Comparison of ENCODE assay signal across 10 cellular contexts in the genomic region with DNA sequence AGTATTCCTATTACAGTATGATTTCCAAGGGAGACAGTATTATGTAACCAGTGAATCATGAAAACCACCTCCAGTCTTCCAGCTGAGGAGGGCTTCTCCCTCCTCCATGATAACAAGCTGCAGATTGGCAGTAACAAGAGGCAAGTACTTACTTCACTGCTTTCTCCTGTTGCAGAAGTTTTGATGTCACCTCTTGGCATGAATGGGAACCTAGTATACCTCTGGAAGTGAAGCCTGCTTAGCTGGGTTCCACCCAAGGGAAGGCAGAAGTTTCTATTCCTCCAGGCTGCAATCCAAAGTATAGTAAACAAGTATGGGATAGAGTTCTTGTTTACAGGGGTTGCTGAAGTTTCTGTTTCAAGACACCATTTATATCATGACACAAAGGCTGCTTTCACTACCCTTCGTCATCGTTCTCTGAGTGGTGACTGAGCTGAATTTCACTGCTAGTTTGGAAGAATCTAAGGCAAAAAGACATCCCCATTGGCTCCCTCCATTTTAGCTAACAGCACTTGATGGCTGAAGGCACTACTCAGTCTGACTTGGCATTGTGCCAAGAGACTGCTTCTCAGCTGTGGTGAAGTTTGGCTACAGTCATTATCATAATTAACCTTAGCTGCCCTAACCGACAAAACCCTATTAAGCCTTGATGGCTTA. TPM values are rescaled to one million over a fixed set of nuclear protein-coding genes. Genes with fewer than 3 reads are reported as not detected.
DNase-seq lines count a peak whose midpoint lies in the region; ATAC-seq and TF ChIP-seq lines count a peak whose summit lies in the region.
"Had no signal": no experiment of that assay in that cellular context is flagged by ENCODE, and none has a peak within 500 bp of the region (broad histone marks: within the 10 kb centered on the region; RNA-seq: fewer than 3 reads in every experiment).

No MANE protein-coding gene starts in this region.

- no peaks in the 10 kb centered on the region for H3K27me3 ChIP-seq in MG63
- H3K27me3 ChIP-seq in left ventricle myocardium inferior (ENCODE audit: low read depth): no peaks in the 10 kb centered on the region

- peaks cover 1% of the 10 kb centered on the region for H3K9me3 Mint-ChIP-seq in activated T-helper 17 cell treated with anti-CD3 and anti-CD28 coated beads, Interleukin-2, amount 50 U/mL, for 72 hours
- H3K9me3 Mint-ChIP-seq: CD8-positive, alpha-beta memory T cell had no signal

- H3K27ac ChIP-seq in left ventricle myocardium inferior (replicated peaks): peak overlapping the region; percentile 7

- no peak overlapping the region for H3K4me3 Mint-ChIP-seq in activated T-helper 17 cell treated with anti-CD3 and anti-CD28 coated beads, Interleukin-2, amount 50 U/mL, for 72 hours
- H3K4me3 Mint-ChIP-seq: CD8-positive, alpha-beta memory T cell had no signal

- peak; percentile 35 for DNase-seq in AG09319 (ENCODE audit: extremely low read depth, low read depth)
- DNase-seq in MG63: peak; percentile 10
- DNase-seq in SW480 (ENCODE audit: low spot score): peak; percentile 5
- DNase-seq in left ventricle myocardium inferior: no peak
- DNase-seq in activated T-cell treated with anti-CD3 and anti-CD28 coated beads, Interleukin-2, amount 50 U/mL, for 48 hours: no peak
- DNase-seq: activated effector memory CD4-positive, alpha-beta T cell treated with Interleukin-2 at 50 U/mL for 16 hours; CD8-positive, alpha-beta memory T cell had no signal

- no peak overlapping the region for H3K4me3 ChIP-seq in MG63
- H3K4me3 ChIP-seq in left ventricle myocardium inferior: no peak overlapping the region

- no peaks in the 10 kb centered on the region for H3K27me3 Mint-ChIP-seq in activated T-helper 17 cell treated with anti-CD3 and anti-CD28 coated beads, Interleukin-2, amount 50 U/mL, for 72 hours
- H3K27me3 Mint-ChIP-seq: CD8-positive, alpha-beta memory T cell had no signal

- no peaks in the 10 kb centered on the region for H3K36me3 ChIP-seq in MG63
- no peaks in the 10 kb centered on the region for H3K36me3 ChIP-seq in left ventricle myocardium inferior

- no peak overlapping the region for H3K27ac Mint-ChIP-seq in activated T-helper 17 cell treated with anti-CD3 and anti-CD28 coated beads, Interleukin-2, amount 50 U/mL, for 72 hours

- no peak for ATAC-seq in HG03196 (IDR thresholded peaks at IDR 0.05; ENCODE audit: unreplicated experiment)
- no peak for ATAC-seq in GM19023 (IDR thresholded peaks at IDR 0.05; ENCODE audit: unreplicated experiment)
- no peak for ATAC-seq in activated T-helper 17 cell treated with anti-CD3 and anti-CD28 coated beads, Interleukin-2, amount 50 U/mL, for 72 hours (replicated peaks)

- intact Hi-C loops in left ventricle myocardium inferior (cut with micrococcal nuclease): no loop called here

- peaks cover 10% of the 10 kb centered on the region for H3K4me1 ChIP-seq in left ventricle myocardium inferior

- H3K36me3 Mint-ChIP-seq in activated T-helper 17 cell treated with anti-CD3 and anti-CD28 coated beads, Interleukin-2, amount 50 U/mL, for 72 hours (ENCODE audit: low read depth): no peaks in the 10 kb centered on the region

- H3K4me1 Mint-ChIP-seq in activated T-helper 17 cell treated with anti-CD3 and anti-CD28 coated beads, Interleukin-2, amount 50 U/mL, for 72 hours: no peaks in the 10 kb centered on the region

- TF ChIP-seq CTCF in AG09319 (IDR thresholded peaks at IDR 0.05; ENCODE audit: low read depth, low read length) (no peak), left ventricle myocardium inferior (IDR thresholded peaks at IDR 0.05; ENCODE audit: borderline replicate concordance) (no peak)

- H3K9me3 ChIP-seq in MG63 (no peaks in the 10 kb centered on the region), left ventricle myocardium inferior (replicated peaks) (no peaks in the 10 kb centered on the region)

RNA-seq across cellular contexts. Expression of a gene that starts 49.8 kb away (rescaled TPM):
- 19.7 and 20.3 TPM in 2 replicates for total RNA-seq in MG63 (2014; rRNA removed; shearing (Covaris generic); ENCODE audit: low replicate concordance)
- 26.3 TPM for total RNA-seq in left ventricle myocardium inferior
- 10 to 100 TPM in 1 of 2 donors, 1 to 10 TPM in 1; 8.5 to 15.3 TPM for total RNA-seq in activated T-helper 17 cell treated with anti-CD3 and anti-CD28 coated beads, Interleukin-2, amount 50 U/mL, for 72 hours

Comparison
In these comparisons a context has a peak if more than half of its experiments do, and no peak if none do; other contexts are left out.
1. DNase-seq: peak in AG09319 (single experiment), MG63 (single experiment) and SW480 (single experiment); none in left ventricle myocardium inferior (single experiment) and activated T-cell treated with anti-CD3 and anti-CD28 coated beads, Interleukin-2, amount 50 U/mL, for 48 hours (0 of 2).